Comparison of ENCODE assay signal across 22 cellular contexts in the genomic region with DNA sequence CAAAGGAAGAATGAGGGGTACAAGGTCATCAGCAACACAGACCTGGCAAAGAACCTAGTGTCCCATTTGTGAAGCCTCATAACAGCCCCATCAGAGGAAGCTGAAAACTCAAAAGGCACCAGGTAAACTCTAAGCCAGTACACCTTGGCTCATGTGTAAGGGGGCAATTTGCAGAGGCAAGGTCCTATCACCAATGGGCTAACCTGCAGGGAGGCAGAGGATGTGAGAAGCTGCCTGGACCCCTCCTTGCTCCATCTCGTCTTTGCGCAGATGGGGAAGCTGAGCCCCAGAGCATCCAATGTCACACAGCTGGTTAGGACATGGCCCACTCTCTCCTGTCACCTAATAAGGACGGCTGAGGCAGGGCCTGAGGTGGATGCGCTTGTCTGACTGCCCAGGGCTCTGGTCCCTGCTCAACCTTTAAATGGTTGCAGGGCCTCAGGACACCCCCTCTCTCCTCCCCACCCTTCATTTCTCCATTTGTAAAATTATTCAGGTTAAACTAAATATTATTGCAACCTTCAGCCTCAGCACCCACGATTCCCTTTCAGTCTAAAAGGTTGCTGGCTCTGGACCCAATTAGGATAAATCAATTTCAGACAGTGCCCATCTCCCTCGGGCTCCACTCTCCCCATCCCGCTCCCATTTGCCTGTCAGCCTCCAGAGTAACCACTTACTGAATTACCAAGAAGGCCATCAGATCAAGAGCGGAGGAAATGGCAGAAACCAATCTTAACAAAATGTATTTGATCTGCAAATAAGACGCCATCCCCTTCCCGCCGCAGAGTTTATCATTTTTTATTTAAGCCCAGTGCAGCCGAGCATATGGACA.
"Had no signal": no experiment of that assay in that cellular context is flagged by ENCODE, and none has a peak within 500 bp of the region (broad histone marks: within the 10 kb centered on the region; RNA-seq: fewer than 3 reads in every experiment).

No MANE protein-coding gene starts in this region.

- H3K9me3 Mint-ChIP-seq: dendritic cell treated with granulocyte-macrophage colony-stimulating factor and Interleukin-4, amounts not matched to agents 40 ng/mL and 50 ng/mL, for 4 days; effector memory CD8-positive, alpha-beta T cell had no signal

- H3K4me3 Mint-ChIP-seq: dendritic cell treated with granulocyte-macrophage colony-stimulating factor and Interleukin-4, amounts not matched to agents 40 ng/mL and 50 ng/mL, for 4 days; effector memory CD8-positive, alpha-beta T cell; naive thymus-derived CD4-positive, alpha-beta T cell; stimulated activated naive B cell treated with anti-CD40 and anti-IgM and Interleukin-4, amounts not matched to agents 10 μg/mL and 1 μg/mL and 100 μg/mL, for 72 hours had no signal

- H3K4me1 ChIP-seq: esophagus muscularis mucosa, gastrocnemius medialis, left ventricle myocardium inferior, pancreas, prostate gland, right lobe of liver, stomach had no signal

- H3K4me3 ChIP-seq: esophagus muscularis mucosa, gastrocnemius medialis, left ventricle myocardium inferior, lung, pancreas, prostate gland, right lobe of liver, stomach, thoracic aorta, transverse colon had no signal

- H3K27ac ChIP-seq: epithelial cell of prostate, esophagus muscularis mucosa, gastrocnemius medialis, left ventricle myocardium inferior, pancreas, prostate gland, right lobe of liver, stomach, thoracic aorta, transverse colon had no signal

- DNase-seq: cerebellar nuclear complex; effector memory CD8-positive, alpha-beta T cell; gastrocnemius medialis; islet precursor cell; left ventricle myocardium inferior; mesendoderm; naive thymus-derived CD4-positive, alpha-beta T cell; retina; right lobe of liver; stimulated activated CD4-positive, alpha-beta T cell treated with anti-CD3 and anti-CD28 coated beads, Interleukin-2, amount 100 ng/mL, for 24 hours; stimulated activated CD4-positive, alpha-beta T cell treated with anti-CD3 and anti-CD28 coated beads, Interleukin-4, amount 100 ng/mL, for 4 hours; stimulated activated naive B cell treated with anti-CD40 and anti-IgM and Interleukin-4, amounts not matched to agents 10 μg/mL and 1 μg/mL and 100 μg/mL, for 72 hours; stomach; substantia nigra; transverse colon had no signal

- H3K9me3 ChIP-seq: esophagus muscularis mucosa, gastrocnemius medialis, left ventricle myocardium inferior, pancreas, prostate gland, right lobe of liver, thoracic aorta, transverse colon had no signal

- H3K36me3 ChIP-seq: esophagus muscularis mucosa, gastrocnemius medialis, left ventricle myocardium inferior, pancreas, prostate gland, right lobe of liver, stomach, thoracic aorta, transverse colon had no signal

- H3K27me3 ChIP-seq: esophagus muscularis mucosa, gastrocnemius medialis, pancreas, right lobe of liver, stomach, transverse colon had no signal

- H3K27ac Mint-ChIP-seq: dendritic cell treated with granulocyte-macrophage colony-stimulating factor and Interleukin-4, amounts not matched to agents 40 ng/mL and 50 ng/mL, for 4 days; effector memory CD8-positive, alpha-beta T cell; naive thymus-derived CD4-positive, alpha-beta T cell; stimulated activated naive B cell treated with anti-CD40 and anti-IgM and Interleukin-4, amounts not matched to agents 10 μg/mL and 1 μg/mL and 100 μg/mL, for 72 hours had no signal

- H3K27me3 Mint-ChIP-seq: dendritic cell treated with granulocyte-macrophage colony-stimulating factor and Interleukin-4, amounts not matched to agents 40 ng/mL and 50 ng/mL, for 4 days; naive thymus-derived CD4-positive, alpha-beta T cell; stimulated activated naive B cell treated with anti-CD40 and anti-IgM and Interleukin-4, amounts not matched to agents 10 μg/mL and 1 μg/mL and 100 μg/mL, for 72 hours had no signal

- H3K36me3 Mint-ChIP-seq: naive thymus-derived CD4-positive, alpha-beta T cell had no signal
